Comparison of ENCODE assay signal across 2 cellular contexts in the genomic region with DNA sequence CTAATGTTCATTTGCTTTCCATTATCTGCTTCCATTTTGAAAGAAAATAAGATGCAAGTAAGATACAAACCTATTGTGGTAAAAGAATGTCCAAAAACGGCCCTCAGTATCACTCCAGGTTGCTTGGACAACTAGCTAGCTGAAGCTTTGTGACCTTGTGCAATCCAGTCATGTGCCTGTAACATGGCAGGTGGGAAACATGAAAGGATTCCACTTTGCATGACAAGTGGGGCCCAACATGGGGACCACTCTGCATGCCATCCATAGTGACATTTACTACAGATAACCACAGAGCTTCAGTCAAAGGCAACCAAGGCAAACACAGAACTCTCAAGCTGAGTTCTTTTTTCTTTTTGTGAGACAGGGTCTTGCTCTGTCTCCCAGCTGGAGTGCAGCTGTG.
TF ChIP-seq lines count a peak whose summit lies in the region.

No MANE protein-coding gene starts in this region.

TF ChIP-seq in SK-N-SH, 30 proteins besides CTCF, POLR2A, EP300 and RAD21:
- no peak for TF ChIP-seq POLR2AphosphoS5 (IDR thresholded peaks at IDR 0.05; ENCODE audit: low read depth, low read length)
- no peak for TF ChIP-seq TEAD4 (IDR thresholded peaks at IDR 0.05; ENCODE audit: borderline replicate concordance, insufficient read depth)
- no peak for TF ChIP-seq SIN3A (IDR thresholded peaks at IDR 0.05; ENCODE audit: borderline replicate concordance, low read depth, low read length)
- TF ChIP-seq FOXJ3 (CRISPR knock-in tag; IDR thresholded peaks at IDR 0.05): no peak
- TF ChIP-seq CHD2 (IDR thresholded peaks at IDR 0.05; ENCODE audit: low read length, partially characterized antibody): no peak
- TF ChIP-seq, protein P1, sequence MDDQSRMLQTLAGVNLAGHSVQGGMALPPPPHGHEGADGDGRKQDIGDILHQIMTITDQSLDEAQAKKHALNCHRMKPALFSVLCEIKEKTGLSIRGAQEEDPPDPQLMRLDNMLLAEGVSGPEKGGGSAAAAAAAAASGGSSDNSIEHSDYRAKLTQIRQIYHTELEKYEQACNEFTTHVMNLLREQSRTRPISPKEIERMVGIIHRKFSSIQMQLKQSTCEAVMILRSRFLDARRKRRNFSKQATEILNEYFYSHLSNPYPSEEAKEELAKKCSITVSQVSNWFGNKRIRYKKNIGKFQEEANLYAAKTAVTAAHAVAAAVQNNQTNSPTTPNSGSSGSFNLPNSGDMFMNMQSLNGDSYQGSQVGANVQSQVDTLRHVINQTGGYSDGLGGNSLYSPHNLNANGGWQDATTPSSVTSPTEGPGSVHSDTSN (IDR thresholded peaks at IDR 0.05): no peak
- TF ChIP-seq NRF1 (IDR thresholded peaks at IDR 0.05; ENCODE audit: low read depth, low read length): no peak
- no peak for TF ChIP-seq FOSL2 (IDR thresholded peaks at IDR 0.05; ENCODE audit: borderline replicate concordance, low read depth)
- no peak for TF ChIP-seq FOXM1 (IDR thresholded peaks at IDR 0.05; ENCODE audit: low read depth)
- no peak for TF ChIP-seq TAF1 (IDR thresholded peaks at IDR 0.05; ENCODE audit: borderline replicate concordance, low read depth, low read length)
- no peak for TF ChIP-seq USF1 (IDR thresholded peaks at IDR 0.05; ENCODE audit: borderline replicate concordance, low read depth)
- TF ChIP-seq RCOR1 (IDR thresholded peaks at IDR 0.05; ENCODE audit: low read length): no peak
- TF ChIP-seq, protein P2, sequence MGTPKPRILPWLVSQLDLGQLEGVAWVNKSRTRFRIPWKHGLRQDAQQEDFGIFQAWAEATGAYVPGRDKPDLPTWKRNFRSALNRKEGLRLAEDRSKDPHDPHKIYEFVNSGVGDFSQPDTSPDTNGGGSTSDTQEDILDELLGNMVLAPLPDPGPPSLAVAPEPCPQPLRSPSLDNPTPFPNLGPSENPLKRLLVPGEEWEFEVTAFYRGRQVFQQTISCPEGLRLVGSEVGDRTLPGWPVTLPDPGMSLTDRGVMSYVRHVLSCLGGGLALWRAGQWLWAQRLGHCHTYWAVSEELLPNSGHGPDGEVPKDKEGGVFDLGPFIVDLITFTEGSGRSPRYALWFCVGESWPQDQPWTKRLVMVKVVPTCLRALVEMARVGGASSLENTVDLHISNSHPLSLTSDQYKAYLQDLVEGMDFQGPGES (IDR thresholded peaks at IDR 0.05; ENCODE audit: low read depth, low read length): no peak
- TF ChIP-seq, protein P3, sequence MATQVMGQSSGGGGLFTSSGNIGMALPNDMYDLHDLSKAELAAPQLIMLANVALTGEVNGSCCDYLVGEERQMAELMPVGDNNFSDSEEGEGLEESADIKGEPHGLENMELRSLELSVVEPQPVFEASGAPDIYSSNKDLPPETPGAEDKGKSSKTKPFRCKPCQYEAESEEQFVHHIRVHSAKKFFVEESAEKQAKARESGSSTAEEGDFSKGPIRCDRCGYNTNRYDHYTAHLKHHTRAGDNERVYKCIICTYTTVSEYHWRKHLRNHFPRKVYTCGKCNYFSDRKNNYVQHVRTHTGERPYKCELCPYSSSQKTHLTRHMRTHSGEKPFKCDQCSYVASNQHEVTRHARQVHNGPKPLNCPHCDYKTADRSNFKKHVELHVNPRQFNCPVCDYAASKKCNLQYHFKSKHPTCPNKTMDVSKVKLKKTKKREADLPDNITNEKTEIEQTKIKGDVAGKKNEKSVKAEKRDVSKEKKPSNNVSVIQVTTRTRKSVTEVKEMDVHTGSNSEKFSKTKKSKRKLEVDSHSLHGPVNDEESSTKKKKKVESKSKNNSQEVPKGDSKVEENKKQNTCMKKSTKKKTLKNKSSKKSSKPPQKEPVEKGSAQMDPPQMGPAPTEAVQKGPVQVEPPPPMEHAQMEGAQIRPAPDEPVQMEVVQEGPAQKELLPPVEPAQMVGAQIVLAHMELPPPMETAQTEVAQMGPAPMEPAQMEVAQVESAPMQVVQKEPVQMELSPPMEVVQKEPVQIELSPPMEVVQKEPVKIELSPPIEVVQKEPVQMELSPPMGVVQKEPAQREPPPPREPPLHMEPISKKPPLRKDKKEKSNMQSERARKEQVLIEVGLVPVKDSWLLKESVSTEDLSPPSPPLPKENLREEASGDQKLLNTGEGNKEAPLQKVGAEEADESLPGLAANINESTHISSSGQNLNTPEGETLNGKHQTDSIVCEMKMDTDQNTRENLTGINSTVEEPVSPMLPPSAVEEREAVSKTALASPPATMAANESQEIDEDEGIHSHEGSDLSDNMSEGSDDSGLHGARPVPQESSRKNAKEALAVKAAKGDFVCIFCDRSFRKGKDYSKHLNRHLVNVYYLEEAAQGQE (IDR thresholded peaks at IDR 0.05; ENCODE audit: low read depth, low read length): no peak

TF ChIP-seq in SK-N-SH treated with all-trans-retinoic acid at 6 μM for 48 hours, 23 proteins besides CTCF, POLR2A, EP300 and RAD21:
- no peak for TF ChIP-seq ZC3H10 (CRISPR knock-in tag; IDR thresholded peaks at IDR 0.05)
- TF ChIP-seq, protein P4, sequence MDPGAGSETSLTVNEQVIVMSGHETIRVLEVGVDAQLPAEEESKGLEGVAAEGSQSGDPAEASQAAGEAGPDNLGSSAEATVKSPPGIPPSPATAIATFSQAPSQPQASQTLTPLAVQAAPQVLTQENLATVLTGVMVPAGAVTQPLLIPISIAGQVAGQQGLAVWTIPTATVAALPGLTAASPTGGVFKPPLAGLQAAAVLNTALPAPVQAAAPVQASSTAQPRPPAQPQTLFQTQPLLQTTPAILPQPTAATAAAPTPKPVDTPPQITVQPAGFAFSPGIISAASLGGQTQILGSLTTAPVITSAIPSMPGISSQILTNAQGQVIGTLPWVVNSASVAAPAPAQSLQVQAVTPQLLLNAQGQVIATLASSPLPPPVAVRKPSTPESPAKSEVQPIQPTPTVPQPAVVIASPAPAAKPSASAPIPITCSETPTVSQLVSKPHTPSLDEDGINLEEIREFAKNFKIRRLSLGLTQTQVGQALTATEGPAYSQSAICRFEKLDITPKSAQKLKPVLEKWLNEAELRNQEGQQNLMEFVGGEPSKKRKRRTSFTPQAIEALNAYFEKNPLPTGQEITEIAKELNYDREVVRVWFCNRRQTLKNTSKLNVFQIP (CRISPR knock-in tag; IDR thresholded peaks at IDR 0.05; ENCODE audit: borderline replicate concordance, low read depth): no peak
- no peak for TF ChIP-seq ISL1 (CRISPR knock-in tag; IDR thresholded peaks at IDR 0.05)
- no peak for TF ChIP-seq ZNF70 (CRISPR knock-in tag; IDR thresholded peaks at IDR 0.05)
- no peak for TF ChIP-seq CSDC2 (CRISPR knock-in tag; IDR thresholded peaks at IDR 0.05)
- TF ChIP-seq TCF4 (CRISPR knock-in tag; IDR thresholded peaks at IDR 0.05; ENCODE audit: borderline replicate concordance): no peak
- TF ChIP-seq TOX (CRISPR knock-in tag; IDR thresholded peaks at IDR 0.05; ENCODE audit: borderline replicate concordance): no peak
- TF ChIP-seq, protein P5, sequence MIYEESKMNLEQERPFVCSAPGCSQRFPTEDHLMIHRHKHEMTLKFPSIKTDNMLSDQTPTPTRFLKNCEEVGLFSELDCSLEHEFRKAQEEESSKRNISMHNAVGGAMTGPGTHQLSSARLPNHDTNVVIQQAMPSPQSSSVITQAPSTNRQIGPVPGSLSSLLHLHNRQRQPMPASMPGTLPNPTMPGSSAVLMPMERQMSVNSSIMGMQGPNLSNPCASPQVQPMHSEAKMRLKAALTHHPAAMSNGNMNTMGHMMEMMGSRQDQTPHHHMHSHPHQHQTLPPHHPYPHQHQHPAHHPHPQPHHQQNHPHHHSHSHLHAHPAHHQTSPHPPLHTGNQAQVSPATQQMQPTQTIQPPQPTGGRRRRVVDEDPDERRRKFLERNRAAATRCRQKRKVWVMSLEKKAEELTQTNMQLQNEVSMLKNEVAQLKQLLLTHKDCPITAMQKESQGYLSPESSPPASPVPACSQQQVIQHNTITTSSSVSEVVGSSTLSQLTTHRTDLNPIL (CRISPR knock-in tag; IDR thresholded peaks at IDR 0.05; ENCODE audit: low read depth): no peak
- no peak for TF ChIP-seq BACH2 (CRISPR knock-in tag; IDR thresholded peaks at IDR 0.05; ENCODE audit: borderline replicate concordance)
